In the genomic region with DNA sequence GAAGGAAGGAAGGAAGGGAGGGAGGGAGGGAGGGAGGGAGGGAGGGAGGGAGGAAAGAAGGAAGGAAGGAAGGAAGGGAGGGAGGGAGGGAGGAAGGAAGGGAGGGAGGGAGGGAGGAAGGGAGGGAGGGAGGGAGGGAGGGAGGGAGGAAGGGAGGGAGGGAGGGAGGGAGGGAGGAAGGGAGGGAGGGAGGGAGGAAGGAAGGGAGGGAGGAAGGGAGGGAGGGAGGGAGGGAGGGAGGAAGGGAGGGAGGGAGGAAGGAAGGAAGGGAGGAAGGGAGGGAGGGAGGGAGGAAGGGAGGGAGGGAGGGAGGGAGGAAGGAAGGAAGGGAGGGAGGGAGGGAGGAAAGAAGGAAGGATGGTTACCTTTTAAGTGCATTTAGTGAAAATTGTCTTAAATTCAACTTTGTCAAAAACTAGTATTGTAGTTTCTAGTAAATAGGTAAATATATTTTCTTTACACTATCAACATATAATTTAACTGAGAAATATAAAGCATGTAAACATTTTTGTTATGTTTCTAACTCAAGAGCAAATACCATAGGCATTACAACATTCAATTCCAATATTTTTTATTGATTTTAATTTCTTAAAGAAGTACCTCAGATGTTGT, we compare ENCODE assay signal across 2 cellular contexts.
A peak's percentile ranks its signal among the peaks of the same experiment; 100 is the strongest.
DNase-seq lines count a peak whose midpoint lies in the region; ATAC-seq, FAIRE-seq and TF ChIP-seq lines count a peak whose summit lies in the region.
"Not testable (repeated sequence)": the region's sequence is repeated elsewhere in the genome, so short reads cannot be mapped to it uniquely, and the experiment has no call there.

No MANE protein-coding gene starts in this region.

- POLR2A ChIA-PET in K562 (lab: Yijun Ruan, JAX); HepG2 (lab: Yijun Ruan, JAX): not testable (repeated sequence)

- not testable (repeated sequence) for TF ChIP-seq CTCF in K562 (IDR thresholded peaks at IDR 0.05 in 2 of 3, conservative IDR thresholded peaks at IDR 0.05 in 1 of 3; ENCODE audit: insufficient read depth in 2 of 3, low read depth in 1 of 3, low read length in 3 of 3); HepG2 (CRISPR knock-in tag; IDR thresholded peaks at IDR 0.05)

- BruUV-seq in K562 (replicated peaks; lab: Mats Ljungman, UMichigan); HepG2 (replicated peaks; lab: Mats Ljungman, UMichigan): not testable (repeated sequence)

- not testable (repeated sequence) for DNase-seq in K562 (ENCODE audit: extremely low read depth in 1 of 4, low spot score in 3 of 4); HepG2 (ENCODE audit: low spot score)

- FAIRE-seq in K562 (lab: Jason Lieb, UNC); HepG2 (lab: Jason Lieb, UNC): not testable (repeated sequence)

- TF ChIP-seq POLR2A in K562 (conservative IDR thresholded peaks at IDR 0.05); HepG2 (IDR thresholded peaks at IDR 0.05; ENCODE audit: insufficient read depth in 1 of 2, low read depth in 2 of 2, low read length in 2 of 2): not testable (repeated sequence)

- H3K36me3 ChIP-seq in K562 (ENCODE audit: control insufficient read depth, insufficient read depth, low read length); HepG2 (replicated peaks in 1 of 2; ENCODE audit: control insufficient read depth in 1 of 2, insufficient read depth in 2 of 2, low read length in 2 of 2): not testable (repeated sequence)

- not testable (repeated sequence) for H2AFZ ChIP-seq in K562 (ENCODE audit: low read depth, low read length); HepG2 (ENCODE audit: low read length)

- H3K4me1 ChIP-seq in K562 (replicated peaks in 1 of 2; ENCODE audit: control insufficient read depth in 2 of 2, insufficient read depth in 2 of 2, low read length in 2 of 2); HepG2 (ENCODE audit: insufficient read depth, low read length): not testable (repeated sequence)

- not testable (repeated sequence) for H3K27me3 ChIP-seq in K562 (ENCODE audit: control insufficient read depth in 2 of 2, insufficient read depth in 2 of 2, low read length in 2 of 2); HepG2 (ENCODE audit: control insufficient read depth in 1 of 2, insufficient read depth in 2 of 2, low read length in 2 of 2)

- not testable (repeated sequence) for ATAC-seq in K562, HepG2

- intact Hi-C loops in K562 (cut with micrococcal nuclease); HepG2 (cut with micrococcal nuclease; ENCODE audit: unreplicated experiment): not testable (repeated sequence)

- not testable (repeated sequence) for H3K4me2 ChIP-seq in K562 (ENCODE audit: insufficient read depth, low read length); HepG2 (ENCODE audit: low read depth, low read length)

- H3K9me1 ChIP-seq in K562 (ENCODE audit: control insufficient read depth, insufficient read depth, low read length), result not testable (repeated sequence)

- H3K27ac ChIP-seq in K562 (ENCODE audit: extremely low read depth, low read depth, low read length); HepG2 (ENCODE audit: extremely low read length, insufficient read depth, low read length): not testable (repeated sequence)

- H3K9ac ChIP-seq in K562 (ENCODE audit: insufficient read depth in 1 of 2, low read depth in 2 of 2, low read length in 2 of 2); HepG2 (ENCODE audit: insufficient read depth, low read depth, low read length): not testable (repeated sequence)

- H3K79me2 ChIP-seq in K562 (ENCODE audit: control insufficient read depth, insufficient read depth, low read length); HepG2 (ENCODE audit: insufficient read depth, low read length): not testable (repeated sequence)

- not testable (repeated sequence) for H3K9me3 ChIP-seq in K562 (replicated peaks; ENCODE audit: control insufficient read depth, insufficient read depth, low read depth, low read length); HepG2 (ENCODE audit: low read length)

- not testable (repeated sequence) for TF ChIP-seq EP300 in K562 (IDR thresholded peaks at IDR 0.05; ENCODE audit: low read length); HepG2 (IDR thresholded peaks at IDR 0.05; ENCODE audit: low read depth in 2 of 2, low read length in 2 of 2); HepG2 (CRISPR knock-in tag; IDR thresholded peaks at IDR 0.05; ENCODE audit: borderline replicate concordance)

- not testable (repeated sequence) for TF ChIP-seq RAD21 in K562 (CRISPR knock-in tag; conservative IDR thresholded peaks at IDR 0.05 in 1 of 2, IDR thresholded peaks at IDR 0.05 in 1 of 2); HepG2 (CRISPR knock-in tag; IDR thresholded peaks at IDR 0.05)

- CTCF ChIA-PET in K562 (lab: Yijun Ruan, JAX; ENCODE audit: low intra/inter-chr PET ratio); HepG2 (lab: Yijun Ruan, JAX; ENCODE audit: low intra/inter-chr PET ratio, low total read pairs): not testable (repeated sequence)

- not testable (repeated sequence) for H4K20me1 ChIP-seq in K562 (replicated peaks; ENCODE audit: control insufficient read depth, insufficient read depth, low read length); HepG2 (ENCODE audit: insufficient read depth, low read length)

- in situ Hi-C loops in K562 (cut with MboI); HepG2 (cut with HindIII; ENCODE audit: extremely low pct_ligation_motif_present, low pct_unique_long_range_greater_than_20kb): not testable (repeated sequence)

- H3K4me3 ChIP-seq in K562; HepG2 (replicated peaks in 1 of 3; ENCODE audit: insufficient read depth in 1 of 3, low read depth in 2 of 3, low read length in 3 of 3): not testable (repeated sequence)

TF ChIP-seq in K562, 482 proteins besides CTCF, POLR2A, EP300 and RAD21:
- TF ChIP-seq PCBP2 (IDR thresholded peaks at IDR 0.05; ENCODE audit: low read depth, low read length, poor library complexity, severe bottlenecking) (peak; percentile 56), HNRNPK (IDR thresholded peaks at IDR 0.05; ENCODE audit: low read depth, low read length, poor library complexity, severe bottlenecking) (peak; percentile 54), PCBP1 (IDR thresholded peaks at IDR 0.05; ENCODE audit: low read depth, low read length, poor library complexity, severe bottlenecking) (peak; percentile 62)
TF ChIP-seq in K562: peak in this region for 3; not testable (repeated sequence) for 479.

TF ChIP-seq in HepG2, 621 proteins besides CTCF, POLR2A, EP300 and RAD21:
- TF ChIP-seq HNRNPK (IDR thresholded peaks at IDR 0.05; ENCODE audit: low read depth, low read length, poor library complexity, severe bottlenecking) (peak; percentile 94), PCBP1 (IDR thresholded peaks at IDR 0.05; ENCODE audit: borderline replicate concordance, low read depth, low read length) (0 out of 2 replicates have a peak, but pooled peaks have one; percentile 47)
